Comparison of ENCODE assay signal across 8 cellular contexts in the genomic region with DNA sequence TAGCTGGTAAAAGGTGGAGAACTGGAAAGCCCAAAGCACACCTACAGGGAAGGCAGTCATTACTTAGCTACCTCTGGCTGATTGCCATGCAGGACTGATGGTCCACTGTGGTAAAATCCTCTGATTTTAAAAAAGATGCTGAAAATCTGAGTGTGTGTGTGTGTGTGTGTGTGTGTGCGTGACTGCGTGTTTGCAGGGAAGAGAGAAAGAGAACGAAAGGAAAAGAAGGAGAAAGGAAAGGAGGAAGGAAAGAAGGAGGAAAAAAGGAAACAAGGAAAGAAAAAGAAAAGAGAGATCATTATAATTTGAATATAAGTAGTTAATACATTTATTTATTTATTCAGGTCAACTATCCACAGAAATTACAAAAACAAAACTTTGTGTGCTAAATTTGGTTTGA.
"Had no signal": no experiment of that assay in that cellular context is flagged by ENCODE, and none has a peak within 500 bp of the region (broad histone marks: within the 10 kb centered on the region; RNA-seq: fewer than 3 reads in every experiment).

No MANE protein-coding gene starts in this region.

- H3K9me3 Mint-ChIP-seq: GM23338, H9 had no signal

- FAIRE-seq: H1, H54, HTR-8/SVneo had no signal

- ATAC-seq: GM23338 had no signal

- H3K4me1 Mint-ChIP-seq: GM23338, H9 had no signal

- H3K4me2 ChIP-seq: GM23338 had no signal

- H2AFZ ChIP-seq: GM23338 had no signal

- H3K27ac Mint-ChIP-seq: GM23338 had no signal

- H3K4me3 ChIP-seq: GM23338 had no signal

- DNase-seq: H9, HCEC 1CT, IMR-90, KBM-7 had no signal

- H3K4me3 Mint-ChIP-seq: GM23338, H9 had no signal
